Comparison of ENCODE assay signal across 28 cellular contexts in the genomic region with DNA sequence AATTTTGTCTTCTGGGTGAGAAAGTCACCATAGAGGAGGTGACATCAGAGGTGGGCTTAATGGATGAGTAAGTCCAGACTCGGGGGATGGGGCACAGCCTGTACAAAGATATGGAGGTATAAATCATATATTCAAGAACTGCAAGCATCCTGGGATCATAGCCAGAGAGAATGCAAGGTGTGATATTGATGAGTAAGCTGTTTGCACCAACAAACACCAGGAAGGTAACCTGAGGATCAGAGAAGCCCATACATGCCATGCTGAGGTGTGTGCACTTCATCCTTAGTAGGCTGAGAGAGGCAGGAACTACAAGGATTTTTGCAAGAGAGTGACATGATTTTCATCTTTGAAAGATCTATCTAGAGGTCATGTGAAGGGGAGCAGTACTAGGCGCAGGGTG.
"Had no signal": no experiment of that assay in that cellular context is flagged by ENCODE, and none has a peak within 500 bp of the region (broad histone marks: within the 10 kb centered on the region; RNA-seq: fewer than 3 reads in every experiment).

No MANE protein-coding gene starts in this region.

- H3K27ac Mint-ChIP-seq: activated CD4-positive, alpha-beta memory T cell treated with anti-CD3 and anti-CD28 coated beads, Interleukin-2, amount 10 ng/mL, durations not matched to agents 7 days and 5 days; activated CD4-positive, alpha-beta T cell treated with anti-CD3 and anti-CD28 coated beads for 36 hours; activated naive CD4-positive, alpha-beta T cell treated with anti-CD3 and anti-CD28 coated beads for 36 hours; activated naive CD8-positive, alpha-beta T cell; activated T-helper 17 cell treated with anti-CD3 and anti-CD28 coated beads, Interleukin-2, amount 50 U/mL, for 72 hours; brain had no signal

- H3K36me3 Mint-ChIP-seq: brain had no signal

- H3K4me3 Mint-ChIP-seq: activated CD4-positive, alpha-beta memory T cell treated with anti-CD3 and anti-CD28 coated beads, Interleukin-2, amount 10 ng/mL, durations not matched to agents 7 days and 5 days; activated CD4-positive, alpha-beta T cell treated with anti-CD3 and anti-CD28 coated beads for 36 hours; activated naive CD4-positive, alpha-beta T cell treated with anti-CD3 and anti-CD28 coated beads for 36 hours; activated naive CD8-positive, alpha-beta T cell; activated T-helper 17 cell treated with anti-CD3 and anti-CD28 coated beads, Interleukin-2, amount 50 U/mL, for 72 hours; brain had no signal

- DNase-seq: activated CD4-positive, alpha-beta memory T cell treated with anti-CD3 and anti-CD28 coated beads, Interleukin-2, amount 10 ng/mL, durations not matched to agents 7 days and 5 days; activated CD4-positive, alpha-beta T cell treated with anti-CD3 and anti-CD28 coated beads for 36 hours; activated CD4-positive, alpha-beta T cell treated with anti-CD3 and anti-CD28 coated beads, Interleukin-2, amount 50 U/mL, for 1 hour; activated gamma-delta T cell; activated naive CD4-positive, alpha-beta T cell treated with anti-CD3 and anti-CD28 coated beads for 36 hours; activated T-cell treated with anti-CD3 and anti-CD28 coated beads for 4 hours; activated T-cell treated with anti-CD3 and anti-CD28 coated beads, Interleukin-2, amount 50 U/mL, for 48 hours; amygdala; MG63; NCI-H1105; NCI-H1436; NCI-H1694 treated with DMSO at 0.1 percent for 48 hours; NCI-H2081 treated with DMSO at 0.1 percent for 48 hours; NCI-H2171 treated with DMSO at 0.1 percent for 48 hours; NCI-H446 treated with DMSO at 0.1 percent for 48 hours; NCI-H526 treated with DMSO at 0.1 percent for 48 hours; NCI-H82; Peyer's patch; Right ventricle myocardium superior; SJCRH30; SK-N-SH; T-helper 1 cell had no signal

- H3K4me1 Mint-ChIP-seq: activated CD4-positive, alpha-beta memory T cell treated with anti-CD3 and anti-CD28 coated beads, Interleukin-2, amount 10 ng/mL, durations not matched to agents 7 days and 5 days; activated CD4-positive, alpha-beta T cell treated with anti-CD3 and anti-CD28 coated beads for 36 hours; activated T-helper 17 cell treated with anti-CD3 and anti-CD28 coated beads, Interleukin-2, amount 50 U/mL, for 72 hours had no signal

- H3K27me3 ChIP-seq: cardiac muscle cell, MG63, Peyer's patch, SJCRH30 had no signal

- H3K27me3 Mint-ChIP-seq: activated CD4-positive, alpha-beta memory T cell treated with anti-CD3 and anti-CD28 coated beads, Interleukin-2, amount 10 ng/mL, durations not matched to agents 7 days and 5 days; activated CD4-positive, alpha-beta T cell treated with anti-CD3 and anti-CD28 coated beads for 36 hours; activated naive CD8-positive, alpha-beta T cell; activated T-helper 17 cell treated with anti-CD3 and anti-CD28 coated beads, Interleukin-2, amount 50 U/mL, for 72 hours; brain had no signal

- H3K27ac ChIP-seq: cardiac muscle cell, Peyer's patch, RWPE1, SJCRH30, VCaP had no signal

- H3K4me2 ChIP-seq: SK-N-SH had no signal

- H3K9me3 ChIP-seq: MG63, Peyer's patch, SJCRH30, SK-N-SH had no signal

- H3K9me3 Mint-ChIP-seq: activated CD4-positive, alpha-beta memory T cell treated with anti-CD3 and anti-CD28 coated beads, Interleukin-2, amount 10 ng/mL, durations not matched to agents 7 days and 5 days; activated naive CD4-positive, alpha-beta T cell treated with anti-CD3 and anti-CD28 coated beads for 36 hours; activated T-helper 17 cell treated with anti-CD3 and anti-CD28 coated beads, Interleukin-2, amount 50 U/mL, for 72 hours had no signal

- H3K4me1 ChIP-seq: Peyer's patch had no signal

- H3K9ac ChIP-seq: SK-N-SH had no signal

- ATAC-seq: activated CD4-positive, alpha-beta T cell treated with anti-CD3 and anti-CD28 coated beads for 36 hours; activated T-helper 17 cell treated with anti-CD3 and anti-CD28 coated beads, Interleukin-2, amount 50 U/mL, for 72 hours had no signal
